Comparison of ENCODE assay signal across 13 cellular contexts in genomic region chr2:241808701-241809382, GRCh38. TPM values are rescaled to one million over a fixed set of nuclear protein-coding genes. Genes with fewer than 3 reads are reported as not detected.
DNase-seq lines count a peak whose midpoint lies in the region; ATAC-seq, FAIRE-seq and TF ChIP-seq lines count a peak whose summit lies in the region.
"Had no signal": no experiment of that assay in that cellular context is flagged by ENCODE, and none has a peak within 500 bp of the region (broad histone marks: within the 10 kb centered on the region; RNA-seq: fewer than 3 reads in every experiment).

A gene with protein sequence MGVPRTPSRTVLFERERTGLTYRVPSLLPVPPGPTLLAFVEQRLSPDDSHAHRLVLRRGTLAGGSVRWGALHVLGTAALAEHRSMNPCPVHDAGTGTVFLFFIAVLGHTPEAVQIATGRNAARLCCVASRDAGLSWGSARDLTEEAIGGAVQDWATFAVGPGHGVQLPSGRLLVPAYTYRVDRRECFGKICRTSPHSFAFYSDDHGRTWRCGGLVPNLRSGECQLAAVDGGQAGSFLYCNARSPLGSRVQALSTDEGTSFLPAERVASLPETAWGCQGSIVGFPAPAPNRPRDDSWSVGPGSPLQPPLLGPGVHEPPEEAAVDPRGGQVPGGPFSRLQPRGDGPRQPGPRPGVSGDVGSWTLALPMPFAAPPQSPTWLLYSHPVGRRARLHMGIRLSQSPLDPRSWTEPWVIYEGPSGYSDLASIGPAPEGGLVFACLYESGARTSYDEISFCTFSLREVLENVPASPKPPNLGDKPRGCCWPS (plus strand): TSS chr2:241809193. CDS start chr2:241814485, 5,292 bp downstream.

- no peak within 1 kb of the TSS; the same call in 1 of the 2 replicates for H3K18ac ChIP-seq in H1 (ENCODE audit: extremely low read depth, low read length)

- H3K4me1 ChIP-seq in H1 (replicated peaks in 1 of 4; ENCODE audit: control insufficient read depth in 3 of 4, insufficient read depth in 4 of 4, low read length in 3 of 4) (peaks cover 4 to 19% (median 10%) of the 10 kb centered on the region in 4 experiments), transverse colon (peaks cover 3 to 22% (median 15%) of the 10 kb centered on the region in 4 donors), gastroesophageal sphincter (peaks cover 0 to 12% (median 7%) of the 10 kb centered on the region in 3 donors)

- peak within 1 kb of the TSS; percentile 92; the same call in 1 of the 2 replicates for H2BK20ac ChIP-seq in H1 (ENCODE audit: low read length)

- 81% methylated on average over 31 of the region's 31 CpGs; no CpG with 5 or more reads in 1 of the 2 experiments for WGBS in H1 (ENCODE audit: extremely low coverage in 1 of 2, insufficient coverage in 1 of 2, insufficient read length in 1 of 2, insufficient replicate concordance in 2 of 2, low coverage in 1 of 2, low lambda C conversion rate in 2 of 2, missing lambda C conversion rate in 1 of 2), 2 experiments
- WGBS in transverse colon (ENCODE audit: low coverage in 1 of 2), 2 donors: 63 to 81% methylated on average over 3 to 31 of the region's 31 CpGs
- WGBS in gastroesophageal sphincter (ENCODE audit: low coverage in 1 of 2), 2 donors: 73 to 88% methylated on average over 4 to 9 of the region's 31 CpGs

- no peaks in the 10 kb centered on the region for H3K36me3 ChIP-seq in H1 (ENCODE audit: control insufficient read depth in 2 of 4, insufficient read depth in 4 of 4, low read length in 3 of 4)
- H3K36me3 ChIP-seq in transverse colon: no peaks in the 10 kb centered on the region
- no peaks in the 10 kb centered on the region for H3K36me3 ChIP-seq in gastroesophageal sphincter

- no peak within 1 kb of the TSS for H3K56ac ChIP-seq in H1 (replicated peaks; ENCODE audit: insufficient read length, low read depth, low read length)

- no peak within 1 kb of the TSS; the same call in 1 of the 2 replicates for H2AFZ ChIP-seq in H1 (ENCODE audit: low read length)

- no peak within 1 kb of the TSS for H4K5ac ChIP-seq in H1 (ENCODE audit: insufficient read length, low read depth, low read length)

- H3K27ac ChIP-seq in H1 (ENCODE audit: low read depth, low read length) (no peak within 1 kb of the TSS), transverse colon (peak within 1 kb of the TSS; percentile 73 to 88 (median 77)), gastroesophageal sphincter (no peak within 1 kb of the TSS)

- H3K27me3 ChIP-seq in H1 (replicated peaks in 1 of 4; ENCODE audit: control insufficient read depth in 3 of 4, extremely low read depth in 1 of 4, insufficient read depth in 3 of 4, low read length in 3 of 4) (peaks cover 0 to 10% (median 2%) of the 10 kb centered on the region in 4 experiments; a peak in 5 of 7 replicates), transverse colon (peaks cover 9% of the 10 kb centered on the region), gastroesophageal sphincter (peaks cover 32% of the 10 kb centered on the region)

- peaks cover 4% of the 10 kb centered on the region for H3K4me1 Mint-ChIP-seq in T-helper 1 cell treated with Interleukin-12 subunit alpha and Interleukin-12 subunit beta and Interleukin-4 antibody, amounts not matched to agents 30 μg/mL and 1 μg/mL, for 36 hours (ENCODE audit: low read depth)

- no peaks in the 10 kb centered on the region for H4K20me1 ChIP-seq in H1 (replicated peaks in 1 of 2; ENCODE audit: control insufficient read depth in 1 of 2, insufficient read depth in 2 of 2, low read length in 2 of 2)

- intact Hi-C loops in transverse colon (cut with DNase I; ENCODE audit: low total_unique reads): no loop called here

- H3K27me3 Mint-ChIP-seq in T-helper 1 cell treated with Interleukin-12 subunit alpha and Interleukin-12 subunit beta and Interleukin-4 antibody, amounts not matched to agents 30 μg/mL and 1 μg/mL, for 36 hours (ENCODE audit: low read depth): no peaks in the 10 kb centered on the region

- no peak within 1 kb of the TSS for H3K14ac ChIP-seq in H1 (ENCODE audit: insufficient read length)

- FAIRE-seq in H1 (lab: Jason Lieb, UNC): no peak
- FAIRE-seq: A204.1, frontal cortex had no signal

- no peaks in the 10 kb centered on the region for H3K36me3 Mint-ChIP-seq in T-helper 1 cell treated with Interleukin-12 subunit alpha and Interleukin-12 subunit beta and Interleukin-4 antibody, amounts not matched to agents 30 μg/mL and 1 μg/mL, for 36 hours (ENCODE audit: low read depth)

- no peak within 1 kb of the TSS; a peak in 1 of 4 replicates for H3K4me2 ChIP-seq in H1 (ENCODE audit: insufficient read depth in 1 of 2, low read depth in 2 of 2, low read length in 2 of 2)

- no peaks in the 10 kb centered on the region for H3K79me2 ChIP-seq in H1 (ENCODE audit: control insufficient read depth in 1 of 2, insufficient read depth in 2 of 2, low read length in 2 of 2)

- H3K4me3 ChIP-seq in H1 (ENCODE audit: extremely low read depth in 1 of 4, insufficient read depth in 2 of 4, low read depth in 3 of 4, low read length in 4 of 4) (no peak within 1 kb of the TSS), transverse colon (peak within 1 kb of the TSS in 3 of 4 donors; percentile 36 to 44 (median 43)), gastroesophageal sphincter (no peak within 1 kb of the TSS)

- H3K23ac ChIP-seq in H1 (ENCODE audit: insufficient read length): no peak within 1 kb of the TSS

- no peak within 1 kb of the TSS for H3K4me3 Mint-ChIP-seq in T-helper 1 cell treated with Interleukin-12 subunit alpha and Interleukin-12 subunit beta and Interleukin-4 antibody, amounts not matched to agents 30 μg/mL and 1 μg/mL, for 36 hours
- H3K4me3 Mint-ChIP-seq: activated naive CD4-positive, alpha-beta T cell treated with anti-CD3 and anti-CD28 coated beads for 36 hours had no signal

- TF ChIP-seq CTCF in H1 (IDR thresholded peaks at IDR 0.05; ENCODE audit: control extremely low read depth in 1 of 3, insufficient read depth in 1 of 3, low read depth in 1 of 3, low read length in 3 of 3) (no peak), transverse colon (IDR thresholded peaks at IDR 0.05) (no peak), gastroesophageal sphincter (IDR thresholded peaks at IDR 0.05) (no peak)

- H2AK5ac ChIP-seq in H1 (ENCODE audit: low read depth, low read length): no peak within 1 kb of the TSS; the same call in 1 of the 2 replicates

- H3K23me2 ChIP-seq in H1 (ENCODE audit: low read depth, low read length): no peaks in the 10 kb centered on the region

- H2BK15ac ChIP-seq in H1 (ENCODE audit: low read length): peak within 1 kb of the TSS; percentile 40; the same call in 1 of the 2 replicates

- H3K79me1 ChIP-seq in H1 (ENCODE audit: low read depth, low read length): no peaks in the 10 kb centered on the region

- peak within 1 kb of the TSS; percentile 92 for H4K91ac ChIP-seq in H1 (replicated peaks; ENCODE audit: insufficient read length, low read length)

- H4K8ac ChIP-seq in H1 (ENCODE audit: extremely low read depth, insufficient read depth, low read length): no peak within 1 kb of the TSS; the same call in none of the 2 replicates

- no peak for ATAC-seq in gastroesophageal sphincter
- ATAC-seq in HG03354 (IDR thresholded peaks at IDR 0.05; ENCODE audit: poor library complexity, severe bottlenecking, unreplicated experiment): no peak

- TF ChIP-seq RAD21 in H1 (IDR thresholded peaks at IDR 0.05 in 1 of 2, conservative IDR thresholded peaks at IDR 0.05 in 1 of 2; ENCODE audit: low read depth in 2 of 2, low read length in 2 of 2): no peak

- POLR2A ChIA-PET in H1 (lab: Charles Lee; ENCODE audit: partially characterized antibody): interaction anchor here (0.6 to 3.0 kb wide), 5 partner anchors 15 to 107 kb away, joined by 3 to 11 read pairs (median 4); partner anchors contain the start of genes GAL3ST2 and ING5

- no peak within 1 kb of the TSS for H3K9ac ChIP-seq in H1 (replicated peaks in 1 of 4; ENCODE audit: extremely low read depth in 1 of 4, low read depth in 3 of 4, low read length in 3 of 4)

- peak within 1 kb of the TSS; percentile 81; the same call in 1 of the 2 replicates for H2BK12ac ChIP-seq in H1 (ENCODE audit: low read depth, low read length)

- CTCF ChIA-PET in H1 (lab: Charles Lee; ENCODE audit: partially characterized antibody): interaction anchor here (0.8 to 1.4 kb wide), 3 partner anchors 33 to 69 kb away, joined by 3 to 10 read pairs (median 5); no protein-coding TSS in a partner anchor

- no peak for TF ChIP-seq EP300 in H1 (IDR thresholded peaks at IDR 0.05; ENCODE audit: borderline replicate concordance in 1 of 2, low read depth in 2 of 2, low read length in 2 of 2)
- no peak for TF ChIP-seq EP300 in transverse colon (IDR thresholded peaks at IDR 0.05; ENCODE audit: low read depth)
- TF ChIP-seq EP300 in gastroesophageal sphincter (IDR thresholded peaks at IDR 0.05): no peak

- TF ChIP-seq POLR2A in H1 (IDR thresholded peaks at IDR 0.05; ENCODE audit: control extremely low read depth in 1 of 2, low read depth in 2 of 2, low read length in 2 of 2) (no peak), transverse colon (IDR thresholded peaks at IDR 0.05) (peak; percentile 67), gastroesophageal sphincter (IDR thresholded peaks at IDR 0.05) (no peak)

- in situ Hi-C loops in transverse colon (cut with MboI; ENCODE audit: low pct_ligation_motif_present in 1 of 4, low pct_unique_long_range_greater_than_20kb in 1 of 4, low sequenced_read_pairs in 3 of 4): no loop called here

- no peaks in the 10 kb centered on the region for H3K9me3 Mint-ChIP-seq in T-helper 1 cell treated with Interleukin-12 subunit alpha and Interleukin-12 subunit beta and Interleukin-4 antibody, amounts not matched to agents 30 μg/mL and 1 μg/mL, for 36 hours
- H3K9me3 Mint-ChIP-seq: activated naive CD4-positive, alpha-beta T cell treated with anti-CD3 and anti-CD28 coated beads for 36 hours had no signal

- DNase-seq in T-helper 1 cell: no peak
- peak in 1 of 2 experiments; percentile 62 for DNase-seq in H1 (ENCODE audit: low read depth in 1 of 2, low spot score in 2 of 2)
- DNase-seq in mesenteric fat pad (ENCODE audit: low spot score): peak; percentile 88
- peak; percentile 85 for DNase-seq in transverse colon
- no peak for DNase-seq in HK-2 (ENCODE audit: unreplicated experiment)
- DNase-seq: activated naive CD4-positive, alpha-beta T cell treated with anti-CD3 and anti-CD28 coated beads for 36 hours; dermis blood vessel endothelial cell; DMS153 had no signal

- H3K9me3 ChIP-seq in H1 (ENCODE audit: insufficient read depth in 2 of 2, low read depth in 1 of 2, low read length in 1 of 2) (no peaks in the 10 kb centered on the region), transverse colon (no peaks in the 10 kb centered on the region), gastroesophageal sphincter (no peaks in the 10 kb centered on the region)

- peak within 1 kb of the TSS; percentile 7 for H3K27ac Mint-ChIP-seq in T-helper 1 cell treated with Interleukin-12 subunit alpha and Interleukin-12 subunit beta and Interleukin-4 antibody, amounts not matched to agents 30 μg/mL and 1 μg/mL, for 36 hours
- H3K27ac Mint-ChIP-seq: activated naive CD4-positive, alpha-beta T cell treated with anti-CD3 and anti-CD28 coated beads for 36 hours had no signal

- H2BK120ac ChIP-seq in H1 (replicated peaks; ENCODE audit: low read depth, low read length): peak within 1 kb of the TSS; percentile 38

- H2BK5ac ChIP-seq in H1 (ENCODE audit: low read depth, low read length): 0 out of 2 replicates have a peak within 1 kb of the TSS, but pooled peaks have one; percentile 7

- no peak within 1 kb of the TSS for H3K4ac ChIP-seq in H1 (replicated peaks; ENCODE audit: insufficient read length, low read depth, low read length)

RNA-seq across cellular contexts. Expression of the gene that starts here (rescaled TPM):
- 0.50 and 0.82 TPM in 2 replicates for total RNA-seq in H1 (2021; fragmentation: NEBNext Ultra II Directional; extraction: Animal tissue kit (Norgen Biotek cat#: 25700))
- polyA plus RNA-seq in H1 (2011; rRNA removed): 0.32 and 0.89 TPM in 2 replicates
- 0.45 TPM for polyA plus RNA-seq in H1 (2011; cell fraction: cytosol; rRNA removed)
- 2.0 TPM for polyA plus RNA-seq in H1 (2011; cell fraction: nucleus; rRNA removed)
- polyA plus RNA-seq in H1 (2012, experiment 1 of 2): 0.23 to 0.82 TPM (median 0.62 TPM) in 3 of 4 replicates, not detected in the other
- polyA plus RNA-seq in H1 (2012, experiment 2 of 2): 0.28 TPM
- 0.39 TPM for polyA plus RNA-seq in H1 (2013, experiment 1 of 2)
- polyA plus RNA-seq in H1 (2013, experiment 2 of 2): 0.07 TPM
- polyA minus RNA-seq in H1 (2011; rRNA and poly(A)+ RNA removed): not detected in 2 replicates
- polyA minus RNA-seq in H1 (2011; cell fraction: cytosol; rRNA and poly(A)+ RNA removed): not detected
- polyA minus RNA-seq in H1 (2011; cell fraction: nucleus; rRNA and poly(A)+ RNA removed): 0.50 TPM
- total RNA-seq in mesenteric fat pad (1.1 TPM), transverse colon (100 to 1,000 TPM in 2 of 4 donors, 10 to 100 TPM in 2; 58.1 to 195 (median 93.9) TPM), gastroesophageal sphincter (1 to 10 TPM in 1 of 4 donors, under 1 TPM in 1, not detected in 2; 0.47 to 2.0 TPM)
- total RNA-seq: activated naive CD4-positive, alpha-beta T cell treated with anti-CD3 and anti-CD28 coated beads for 36 hours; dermis blood vessel endothelial cell had no signal

Comparison
In these comparisons a context has a peak if more than half of its experiments do, and no peak if none do; other contexts are left out.
1. RNA of the gene that starts here (total RNA-seq): 58.1 to 195 TPM in transverse colon; 1.1 TPM in mesenteric fat pad (single experiment), 0.50 to 0.82 TPM in H1 and 0.47 to 2.0 TPM in gastroesophageal sphincter; every median in the first group is over 10 times any median in the second.
2. DNase-seq: peak in mesenteric fat pad (single experiment) and transverse colon (single experiment); none in T-helper 1 cell (0 of 5) and HK-2 (single experiment).
3. H3K27ac ChIP-seq: peak in transverse colon (4 of 4); none in H1 (single experiment) and gastroesophageal sphincter (0 of 4).
4. H3K4me3 ChIP-seq: peak in transverse colon (3 of 4); none in H1 (0 of 4) and gastroesophageal sphincter (0 of 2).